20 cellular contexts compared by ENCODE assay signal in genomic region chr10:66834802-66835201, GRCh38.
"Had no signal": no experiment of that assay in that cellular context is flagged by ENCODE, and none has a peak within 500 bp of the region (broad histone marks: within the 10 kb centered on the region; RNA-seq: fewer than 3 reads in every experiment).

No MANE protein-coding gene starts in this region.

- ATAC-seq: activated CD8-positive, alpha-beta memory T cell treated with anti-CD3 and anti-CD28 coated beads, Interleukin-2, amount 10 ng/mL, durations not matched to agents 7 days and 5 days; activated naive CD4-positive, alpha-beta T cell treated with anti-CD3 and anti-CD28 coated beads, Interleukin-2, amount 50 U/mL, for 72 hours; left lobe of liver; naive thymus-derived CD4-positive, alpha-beta T cell; stimulated activated memory B cell treated with anti-CD40 and anti-IgM and Interleukin-4, amounts not matched to agents 10 μg/mL and 1 μg/mL and 100 μg/mL, for 72 hours; T-cell had no signal

- H3K27ac Mint-ChIP-seq: activated CD8-positive, alpha-beta memory T cell treated with anti-CD3 and anti-CD28 coated beads, Interleukin-2, amount 10 ng/mL, durations not matched to agents 7 days and 5 days; activated naive CD4-positive, alpha-beta T cell treated with anti-CD3 and anti-CD28 coated beads, Interleukin-2, amount 50 U/mL, for 72 hours; naive thymus-derived CD4-positive, alpha-beta T cell; stimulated activated memory B cell treated with anti-CD40 and anti-IgM and Interleukin-4, amounts not matched to agents 10 μg/mL and 1 μg/mL and 100 μg/mL, for 72 hours; T-cell had no signal

- H3K4me3 Mint-ChIP-seq: activated CD8-positive, alpha-beta memory T cell treated with anti-CD3 and anti-CD28 coated beads, Interleukin-2, amount 10 ng/mL, durations not matched to agents 7 days and 5 days; brain; naive thymus-derived CD4-positive, alpha-beta T cell; stimulated activated memory B cell treated with anti-CD40 and anti-IgM and Interleukin-4, amounts not matched to agents 10 μg/mL and 1 μg/mL and 100 μg/mL, for 72 hours; T-cell had no signal

- DNase-seq: activated CD4-positive, alpha-beta T cell treated with anti-CD3 and anti-CD28 coated beads for 1 hour; activated CD4-positive, alpha-beta T cell treated with anti-CD3 and anti-CD28 coated beads, Interleukin-2, amount 50 U/mL, for 4 hours; activated CD8-positive, alpha-beta memory T cell treated with anti-CD3 and anti-CD28 coated beads, Interleukin-2, amount 10 ng/mL, durations not matched to agents 7 days and 5 days; activated gamma-delta T cell; activated T-cell treated with anti-CD3 and anti-CD28 coated beads, Interleukin-2, amount 50 U/mL, for 1 hour; amniotic stem cell; effector CD8-positive, alpha-beta T cell; gastrocnemius medialis; heart left ventricle; naive thymus-derived CD4-positive, alpha-beta T cell; retina; stimulated activated CD4-positive, alpha-beta T cell treated with anti-CD3 and anti-CD28 coated beads, Interleukin-2, amount 100 ng/mL, for 48 hours; T-cell; T1000; tibial artery; uterus had no signal

- H3K4me1 Mint-ChIP-seq: activated CD8-positive, alpha-beta memory T cell treated with anti-CD3 and anti-CD28 coated beads, Interleukin-2, amount 10 ng/mL, durations not matched to agents 7 days and 5 days; naive thymus-derived CD4-positive, alpha-beta T cell; stimulated activated memory B cell treated with anti-CD40 and anti-IgM and Interleukin-4, amounts not matched to agents 10 μg/mL and 1 μg/mL and 100 μg/mL, for 72 hours; T-cell had no signal

- H3K36me3 Mint-ChIP-seq: activated CD8-positive, alpha-beta memory T cell treated with anti-CD3 and anti-CD28 coated beads, Interleukin-2, amount 10 ng/mL, durations not matched to agents 7 days and 5 days; activated naive CD4-positive, alpha-beta T cell treated with anti-CD3 and anti-CD28 coated beads, Interleukin-2, amount 50 U/mL, for 72 hours; brain; naive thymus-derived CD4-positive, alpha-beta T cell; stimulated activated memory B cell treated with anti-CD40 and anti-IgM and Interleukin-4, amounts not matched to agents 10 μg/mL and 1 μg/mL and 100 μg/mL, for 72 hours; T-cell had no signal

- H3K9me3 Mint-ChIP-seq: brain had no signal

- H3K27me3 Mint-ChIP-seq: activated CD8-positive, alpha-beta memory T cell treated with anti-CD3 and anti-CD28 coated beads, Interleukin-2, amount 10 ng/mL, durations not matched to agents 7 days and 5 days; stimulated activated memory B cell treated with anti-CD40 and anti-IgM and Interleukin-4, amounts not matched to agents 10 μg/mL and 1 μg/mL and 100 μg/mL, for 72 hours; T-cell had no signal
